9 cellular contexts compared by ENCODE assay signal in genomic region chr11:19511413-19512183, GRCh38.
DNase-seq lines count a peak whose midpoint lies in the region; ATAC-seq and TF ChIP-seq lines count a peak whose summit lies in the region.
"Had no signal": no experiment of that assay in that cellular context is flagged by ENCODE, and none has a peak within 500 bp of the region (broad histone marks: within the 10 kb centered on the region; RNA-seq: fewer than 3 reads in every experiment).

No MANE protein-coding gene starts in this region.

- peaks cover 7% of the 10 kb centered on the region; the same call in 1 of the 2 replicates for H3K79me2 ChIP-seq in KMS-11 (ENCODE audit: insufficient read depth, low read depth)

- CTCF ChIA-PET in activated CD4-positive, alpha-beta T cell treated with anti-CD3 and anti-CD28 coated beads for 36 hours (lab: Charles Lee), result no interaction called here

- ATAC-seq in sciatic nerve (peak; percentile 83), HG03460 (IDR thresholded peaks at IDR 0.05; ENCODE audit: unreplicated experiment) (no peak)
- ATAC-seq in activated CD4-positive, alpha-beta T cell treated with anti-CD3 and anti-CD28 coated beads for 36 hours, result no peak

- H3K9ac ChIP-seq in KMS-11, result peak overlapping the region; percentile 48; the same call in 1 of the 2 replicates

- H3K4me3 ChIP-seq in KMS-11 (IDR thresholded peaks at IDR 0.05; ENCODE audit: insufficient read depth, low read depth, low read length), result no peak overlapping the region

- POLR2A ChIA-PET in activated CD4-positive, alpha-beta T cell treated with anti-CD3 and anti-CD28 coated beads for 36 hours (lab: Charles Lee), result no interaction called here

- DNase-seq in RPMI8226, result peak; percentile 8
- DNase-seq in head of caudate nucleus, result peak; percentile 35 to 89 (median 71)
- DNase-seq in sciatic nerve (ENCODE audit: low spot score), result peak; percentile 83
- DNase-seq in glomerular visceral epithelial cell (ENCODE audit: extremely low spot score), result no peak
- DNase-seq in activated CD4-positive, alpha-beta T cell treated with anti-CD3 and anti-CD28 coated beads for 36 hours, result no peak
- DNase-seq in type B pancreatic cell (ENCODE audit: extremely low spot score, unreplicated experiment), result no peak
- DNase-seq: NCI-H524 treated with DMSO at 0.1 percent for 48 hours had no signal

- no peaks in the 10 kb centered on the region for H3K9me3 Mint-ChIP-seq in activated CD4-positive, alpha-beta T cell treated with anti-CD3 and anti-CD28 coated beads for 36 hours (ENCODE audit: low read depth)
- no peaks in the 10 kb centered on the region for H3K9me3 Mint-ChIP-seq in type B pancreatic cell

- no peak for TF ChIP-seq CTCF in KMS-11 (conservative IDR thresholded peaks at IDR 0.05; ENCODE audit: low read depth, low read length)
- TF ChIP-seq CTCF in type B pancreatic cell (conservative IDR thresholded peaks at IDR 0.05), result no peak

- no peaks in the 10 kb centered on the region for H3K36me3 ChIP-seq in KMS-11 (ENCODE audit: insufficient read depth)

- peak overlapping the region; percentile 88 for H3K27ac ChIP-seq in KMS-11

- peaks cover 21% of the 10 kb centered on the region for H3K27me3 Mint-ChIP-seq in activated CD4-positive, alpha-beta T cell treated with anti-CD3 and anti-CD28 coated beads for 36 hours
- peaks cover 28% of the 10 kb centered on the region for H3K27me3 Mint-ChIP-seq in type B pancreatic cell

- H3K27me3 ChIP-seq in KMS-11 (ENCODE audit: insufficient read depth, low read depth), result no peaks in the 10 kb centered on the region

- peak overlapping the region; percentile 79 for H3K4me2 ChIP-seq in KMS-11

- peaks cover 80% of the 10 kb centered on the region for H3K4me1 ChIP-seq in KMS-11 (ENCODE audit: low read depth, poor library complexity, severe bottlenecking)

- H3K36me3 Mint-ChIP-seq in activated CD4-positive, alpha-beta T cell treated with anti-CD3 and anti-CD28 coated beads for 36 hours (ENCODE audit: low read depth), result no peaks in the 10 kb centered on the region
- H3K36me3 Mint-ChIP-seq in type B pancreatic cell, result no peaks in the 10 kb centered on the region

- intact Hi-C loops in head of caudate nucleus (cut with DNase I) (no loop called here), sciatic nerve (cut with DNase I) (no loop called here)
- intact Hi-C loops in activated CD4-positive, alpha-beta T cell treated with anti-CD3 and anti-CD28 coated beads for 36 hours (cut with DNase I, micrococcal nuclease), result no loop called here

- peak overlapping the region; percentile 15; the same call in 1 of the 2 replicates for H2AFZ ChIP-seq in KMS-11 (ENCODE audit: low read depth)

- no peak overlapping the region for H3K4me3 Mint-ChIP-seq in activated CD4-positive, alpha-beta T cell treated with anti-CD3 and anti-CD28 coated beads for 36 hours
- no peak overlapping the region for H3K4me3 Mint-ChIP-seq in type B pancreatic cell

- no peaks in the 10 kb centered on the region for H3K4me1 Mint-ChIP-seq in activated CD4-positive, alpha-beta T cell treated with anti-CD3 and anti-CD28 coated beads for 36 hours
- no peaks in the 10 kb centered on the region for H3K4me1 Mint-ChIP-seq in type B pancreatic cell (ENCODE audit: unreplicated experiment)

- no peaks in the 10 kb centered on the region for H4K20me1 ChIP-seq in KMS-11 (ENCODE audit: insufficient read depth)

- H3K27ac Mint-ChIP-seq in activated CD4-positive, alpha-beta T cell treated with anti-CD3 and anti-CD28 coated beads for 36 hours, result no peak overlapping the region
- H3K27ac Mint-ChIP-seq in type B pancreatic cell, result no peak overlapping the region

Comparison
In these comparisons a context has a peak if more than half of its experiments do, and no peak if none do; other contexts are left out.
1. DNase-seq: peak in RPMI8226 (single experiment), head of caudate nucleus (42 of 42) and sciatic nerve (single experiment); none in glomerular visceral epithelial cell (single experiment), activated CD4-positive, alpha-beta T cell treated with anti-CD3 and anti-CD28 coated beads for 36 hours (single experiment) and type B pancreatic cell (single experiment).